8 cellular contexts compared by ENCODE assay signal in the genomic region with DNA sequence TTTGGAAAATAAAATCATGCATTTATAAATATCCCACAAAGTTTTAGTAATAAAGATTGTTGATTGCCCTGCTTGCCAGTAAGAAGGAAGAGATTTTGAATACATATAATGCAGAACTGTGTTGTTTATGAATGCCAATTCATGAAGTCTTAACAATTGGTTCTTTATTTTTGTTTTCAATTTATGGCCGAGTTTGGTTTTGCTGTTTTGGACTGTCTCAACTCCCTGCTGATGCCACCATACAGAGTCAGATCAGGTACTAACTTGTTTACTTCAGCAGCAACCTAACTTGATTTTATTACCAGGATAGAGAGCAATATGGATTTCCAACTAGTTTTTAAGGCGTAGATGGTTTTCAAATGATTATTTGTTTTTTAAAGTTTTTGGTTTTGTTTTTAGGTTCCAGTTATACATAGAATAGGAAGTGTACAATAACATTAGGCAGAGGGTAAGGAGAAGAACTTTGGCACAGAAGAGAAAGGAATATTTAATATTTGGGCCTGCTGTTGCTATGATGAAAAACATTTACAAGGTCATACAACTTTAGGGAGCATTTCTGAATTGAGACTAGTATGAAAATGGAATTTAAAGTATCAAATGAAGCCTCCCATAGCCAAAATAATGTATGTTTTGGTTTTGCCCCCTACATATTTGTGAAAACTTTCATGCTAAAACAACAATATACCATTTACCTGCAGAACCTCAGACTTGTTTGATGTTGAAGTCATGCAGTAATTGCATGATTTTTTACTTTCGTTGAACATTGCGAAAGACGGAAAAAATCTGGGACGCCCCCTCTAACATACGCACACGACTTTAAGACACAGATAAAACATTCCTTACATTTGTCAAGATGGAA. TPM values are rescaled to one million over a fixed set of nuclear protein-coding genes. Genes with fewer than 3 reads are reported as not detected.
DNase-seq lines count a peak whose midpoint lies in the region; ATAC-seq and TF ChIP-seq lines count a peak whose summit lies in the region.

No MANE protein-coding gene starts in this region.

- H3K4me1 Mint-ChIP-seq in T-cell (peaks cover 25 to 31% (median 27%) of the 10 kb centered on the region in 3 donors), progenitor cell of endocrine pancreas (ENCODE audit: low read depth) (peaks cover 17% of the 10 kb centered on the region)

- intact Hi-C loops in posterior vena cava (cut with DNase I): loop anchor here in 1 of 2 donors (10.0 kb wide), 1 partner anchor 360 kb away; a partner anchor contains a TSS

- peak overlapping the region; percentile 95 for H3K4me3 ChIP-seq in fibroblast of pulmonary artery (replicated peaks; ENCODE audit: low read depth, low read length)

- DNase-seq in DMS 273 (lab: John Stamatoyannopoulos, UW; ENCODE audit: unreplicated experiment): peak; percentile 13
- DNase-seq in DMS 273 treated with DMSO at 0.1 percent for 48 hours (lab: John Stamatoyannopoulos, UW): no peak
- DNase-seq in T-cell: peak in 1 of 34 experiments; percentile 49
- peak; percentile 84 for DNase-seq in fibroblast of pulmonary artery (ENCODE audit: low read depth)
- DNase-seq in progenitor cell of endocrine pancreas (ENCODE audit: low spot score, unreplicated experiment): no peak
- DNase-seq in posterior vena cava (ENCODE audit: low spot score): no peak
- no peak for DNase-seq in NCI-H2081 treated with DMSO at 0.1 percent for 48 hours (lab: John Stamatoyannopoulos, UW)

- TF ChIP-seq CTCF in fibroblast of pulmonary artery (IDR thresholded peaks at IDR 0.05; ENCODE audit: low read length, missing control alignments): no peak
- no peak for TF ChIP-seq CTCF in progenitor cell of endocrine pancreas (IDR thresholded peaks at IDR 0.05; ENCODE audit: unreplicated experiment)

- H3K27ac Mint-ChIP-seq in T-cell (peak overlapping the region; percentile 95 to 96), progenitor cell of endocrine pancreas (peak overlapping the region; percentile 97)

- H3K27me3 Mint-ChIP-seq in T-cell: no peaks in the 10 kb centered on the region
- no peaks in the 10 kb centered on the region for H3K27me3 Mint-ChIP-seq in progenitor cell of endocrine pancreas

- H3K4me3 Mint-ChIP-seq in T-cell: peak overlapping the region; percentile 73 to 88 (median 85)
- H3K4me3 Mint-ChIP-seq in progenitor cell of endocrine pancreas (ENCODE audit: low read depth): peak overlapping the region; percentile 95

- no peaks in the 10 kb centered on the region for H3K9me3 Mint-ChIP-seq in T-cell
- no peaks in the 10 kb centered on the region for H3K9me3 Mint-ChIP-seq in progenitor cell of endocrine pancreas (ENCODE audit: low read depth)

- CTCF ChIA-PET in T-cell (lab: Charles Lee): interaction anchor here (0.5 to 2.8 kb wide), 7 partner anchors 20 to 371 kb away, joined by 3 to 15 read pairs (median 5); a partner anchor contains a TSS

- ATAC-seq in T-cell (replicated peaks in 1 of 4) (peak in 1 of 4 experiments; percentile 38), GM21360 (IDR thresholded peaks at IDR 0.05; ENCODE audit: unreplicated experiment) (no peak)

- POLR2A ChIA-PET in T-cell (lab: Charles Lee): interaction anchor here (0.5 to 3.0 kb wide), 19 partner anchors 8 to 509 kb away, joined by 3 to 58 read pairs (median 4); a partner anchor contains a TSS

- H3K36me3 Mint-ChIP-seq in T-cell: peaks cover 10% of the 10 kb centered on the region
- no peaks in the 10 kb centered on the region for H3K36me3 Mint-ChIP-seq in progenitor cell of endocrine pancreas (ENCODE audit: insufficient read depth)

RNA-seq across cellular contexts. Expression of a gene that starts 0.9 kb away (rescaled TPM):
- total RNA-seq in T-cell (100 to 1,000 TPM in 2 of 5 donors, 10 to 100 TPM in 3; 35.7 to 141 (median 38.7) TPM), progenitor cell of endocrine pancreas (43.7 and 46.2 TPM in 2 replicates), posterior vena cava (10 to 100 TPM; 69.2 to 84.8 TPM)

Comparison
In these comparisons a context has a peak if more than half of its experiments do, and no peak if none do; other contexts are left out.
1. DNase-seq: peak in DMS 273 (single experiment) and fibroblast of pulmonary artery (single experiment); none in DMS 273 treated with DMSO at 0.1 percent for 48 hours (single experiment), progenitor cell of endocrine pancreas (single experiment), posterior vena cava (single experiment) and NCI-H2081 treated with DMSO at 0.1 percent for 48 hours (single experiment).